In the genomic region with DNA sequence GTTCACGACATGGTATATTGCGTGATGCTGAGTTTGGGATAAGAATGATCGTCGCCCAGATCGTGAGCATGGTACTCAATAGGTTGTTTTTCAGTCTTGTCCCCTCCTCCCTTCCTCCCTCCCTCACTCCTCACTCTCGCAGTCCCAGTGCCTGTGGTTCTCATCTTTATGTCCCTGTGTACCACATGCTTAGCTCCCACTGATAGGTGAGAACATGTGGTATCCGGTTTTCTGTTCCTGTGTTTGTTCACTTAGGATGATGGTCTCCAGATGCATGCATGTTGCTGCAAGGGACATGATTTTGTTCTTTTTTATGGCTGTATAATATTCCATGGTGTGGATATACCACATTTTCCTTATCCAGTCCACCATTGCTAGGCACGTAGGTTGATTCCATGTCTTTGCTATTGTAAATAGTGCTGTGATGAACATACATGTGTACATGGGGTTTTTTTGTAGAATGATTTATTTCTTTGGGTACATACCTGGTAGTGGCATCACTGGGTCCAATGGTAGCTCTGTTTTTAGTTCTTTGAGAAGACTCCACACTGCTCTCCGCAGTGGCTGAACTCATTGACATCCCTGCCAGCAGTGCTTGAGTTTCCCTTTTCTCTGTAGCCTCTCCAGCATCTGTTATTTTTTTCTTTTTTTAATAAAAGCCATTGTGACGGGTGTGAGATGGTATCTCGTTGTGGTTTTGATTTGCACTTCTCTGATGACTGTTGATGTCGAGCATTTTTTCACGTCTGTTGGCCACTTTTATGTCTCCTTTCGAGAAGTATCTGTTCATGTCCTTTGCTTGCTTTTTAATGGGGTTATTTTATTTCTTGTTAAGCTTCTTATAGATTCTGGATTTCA, we compare ENCODE assay signal across 14 cellular contexts. TPM values are rescaled to one million over a fixed set of nuclear protein-coding genes. Genes with fewer than 3 reads are reported as not detected.
DNase-seq lines count a peak whose midpoint lies in the region; TF ChIP-seq lines count a peak whose summit lies in the region.
"Had no signal": no experiment of that assay in that cellular context is flagged by ENCODE, and none has a peak within 500 bp of the region (broad histone marks: within the 10 kb centered on the region; RNA-seq: fewer than 3 reads in every experiment).

No MANE protein-coding gene starts in this region.

- POLR2A ChIA-PET in activated CD4-positive, alpha-beta T cell treated with anti-CD3 and anti-CD28 coated beads, Interleukin-2, amount 10 ng/mL, durations not matched to agents 7 days and 5 days (lab: Charles Lee) = no interaction called here
- POLR2A ChIA-PET in CD8-positive, alpha-beta memory T cell (lab: Charles Lee) = interaction anchor here (0.5 kb wide), 1 partner anchor 14 kb away, joined by 3 read pairs; no protein-coding TSS in a partner anchor

- peaks cover 60% of the 10 kb centered on the region for H3K36me3 Mint-ChIP-seq in activated CD4-positive, alpha-beta T cell treated with anti-CD3 and anti-CD28 coated beads, Interleukin-2, amount 10 ng/mL, durations not matched to agents 7 days and 5 days (ENCODE audit: low read depth)
- peaks cover 23 to 45% (median 25%) of the 10 kb centered on the region in 3 donors for H3K36me3 Mint-ChIP-seq in CD8-positive, alpha-beta memory T cell

- H3K9me3 Mint-ChIP-seq in activated CD4-positive, alpha-beta T cell treated with anti-CD3 and anti-CD28 coated beads, Interleukin-2, amount 10 ng/mL, durations not matched to agents 7 days and 5 days = peaks cover 34% of the 10 kb centered on the region
- peaks cover 15 to 27% (median 16%) of the 10 kb centered on the region in 5 donors for H3K9me3 Mint-ChIP-seq in CD8-positive, alpha-beta memory T cell

- peaks cover 54% of the 10 kb centered on the region for H3K4me1 Mint-ChIP-seq in activated CD4-positive, alpha-beta T cell treated with anti-CD3 and anti-CD28 coated beads, Interleukin-2, amount 10 ng/mL, durations not matched to agents 7 days and 5 days
- peaks cover 71 to 84% (median 81%) of the 10 kb centered on the region in 3 donors for H3K4me1 Mint-ChIP-seq in CD8-positive, alpha-beta memory T cell

- H3K4me1 ChIP-seq in CD8-positive, alpha-beta memory T cell (ENCODE audit: insufficient read depth, low read length) = peaks cover 46% of the 10 kb centered on the region
- H3K4me1 ChIP-seq in spleen = peaks cover 0 to 22% (median 6%) of the 10 kb centered on the region in 6 donors

- no peak overlapping the region for H3K4me3 ChIP-seq in CD8-positive, alpha-beta memory T cell (ENCODE audit: low read length)
- no peak overlapping the region for H3K4me3 ChIP-seq in spleen
- H3K4me3 ChIP-seq: GM12878 had no signal

- CTCF ChIA-PET in activated CD4-positive, alpha-beta T cell treated with anti-CD3 and anti-CD28 coated beads, Interleukin-2, amount 10 ng/mL, durations not matched to agents 7 days and 5 days (lab: Charles Lee) = interaction anchor here (1.4 kb wide), 3 partner anchors 10 to 24 kb away, joined by 3 to 5 read pairs (median 4); no protein-coding TSS in a partner anchor
- CTCF ChIA-PET in CD8-positive, alpha-beta memory T cell (lab: Charles Lee) = interaction anchor here (0.6 to 1.5 kb wide), 3 partner anchors 18 to 236 kb away, joined by 3 read pairs; no protein-coding TSS in a partner anchor

- H3K27me3 Mint-ChIP-seq in activated CD4-positive, alpha-beta T cell treated with anti-CD3 and anti-CD28 coated beads, Interleukin-2, amount 10 ng/mL, durations not matched to agents 7 days and 5 days = no peaks in the 10 kb centered on the region
- H3K27me3 Mint-ChIP-seq in CD8-positive, alpha-beta memory T cell = peaks cover 0 to 4% of the 10 kb centered on the region in 2 donors

- peak; percentile 19 for DNase-seq in activated CD4-positive, alpha-beta T cell treated with anti-CD3 and anti-CD28 coated beads, Interleukin-2, amount 10 ng/mL, durations not matched to agents 7 days and 5 days
- no peak for DNase-seq in activated CD4-positive, alpha-beta T cell treated with anti-CD3 and anti-CD28 coated beads, Interleukin-2, amount 50 U/mL, for 48 hours
- peak in 4 of 5 donors; percentile 27 to 78 (median 56) for DNase-seq in CD8-positive, alpha-beta memory T cell
- DNase-seq in T-helper 9 cell (peak; percentile 21), mesenteric fat pad (ENCODE audit: low spot score) (peak; percentile 5), spleen (no peak), HK-2 (ENCODE audit: unreplicated experiment) (no peak), AG08396 (ENCODE audit: low spot score) (no peak)
- DNase-seq: activated CD4-positive, alpha-beta T cell treated with anti-CD3 and anti-CD28 coated beads for 4 hours; brain microvascular endothelial cell; H7; kidney; NCI-H146 had no signal

- WGBS in spleen, 5 donors = 77 to 85% (median 84%) methylated on average over 13 to 14 of the region's 14 CpGs

- peak overlapping the region; percentile 78 for H3K27ac Mint-ChIP-seq in activated CD4-positive, alpha-beta T cell treated with anti-CD3 and anti-CD28 coated beads, Interleukin-2, amount 10 ng/mL, durations not matched to agents 7 days and 5 days
- peak overlapping the region; percentile 81 to 97 (median 94) for H3K27ac Mint-ChIP-seq in CD8-positive, alpha-beta memory T cell

- intact Hi-C loops in spleen (cut with DNase I; ENCODE audit: low total_unique reads) = loop anchor here (10.0 kb wide), 1 partner anchor 45 kb away; the partner anchor contains the start of genes ALG12 and CRELD2

- H3K4me3 Mint-ChIP-seq in activated CD4-positive, alpha-beta T cell treated with anti-CD3 and anti-CD28 coated beads, Interleukin-2, amount 10 ng/mL, durations not matched to agents 7 days and 5 days = no peak overlapping the region
- peak overlapping the region; percentile 41 to 87 (median 70) for H3K4me3 Mint-ChIP-seq in CD8-positive, alpha-beta memory T cell

- H3K36me3 ChIP-seq in CD8-positive, alpha-beta memory T cell (ENCODE audit: insufficient read depth, low read length) = no peaks in the 10 kb centered on the region
- peaks cover 0 to 38% (median 0%) of the 10 kb centered on the region in 6 donors for H3K36me3 ChIP-seq in spleen
- H3K36me3 ChIP-seq: brain microvascular endothelial cell had no signal

- H3K27ac ChIP-seq in CD8-positive, alpha-beta memory T cell (ENCODE audit: low read depth, low read length) = no peak overlapping the region
- peak overlapping the region in 4 of 8 donors; percentile 9 to 50 (median 44) for H3K27ac ChIP-seq in spleen
- H3K27ac ChIP-seq: brain microvascular endothelial cell had no signal

- TF ChIP-seq POLR2A in spleen (IDR thresholded peaks at IDR 0.05) = no peak

- no peaks in the 10 kb centered on the region for H3K27me3 ChIP-seq in CD8-positive, alpha-beta memory T cell (ENCODE audit: insufficient read depth, low read length, poor library complexity, severe bottlenecking)
- no peaks in the 10 kb centered on the region for H3K27me3 ChIP-seq in spleen (replicated peaks in 1 of 7)
- H3K27me3 ChIP-seq: brain microvascular endothelial cell had no signal

- peaks cover 4% of the 10 kb centered on the region for H3K9me3 ChIP-seq in CD8-positive, alpha-beta memory T cell (ENCODE audit: low read length)
- H3K9me3 ChIP-seq in spleen = peaks cover 0 to 40% (median 37%) of the 10 kb centered on the region in 8 donors

- TF ChIP-seq CTCF in spleen (IDR thresholded peaks at IDR 0.05 in 8 of 11, conservative IDR thresholded peaks at IDR 0.05 in 3 of 11) = no peak

RNA-seq across cellular contexts. Expression of gene ZBED4, which starts 16.4 kb away (rescaled TPM):
- 10 to 100 TPM; 20.0 to 20.8 TPM for total RNA-seq in activated CD4-positive, alpha-beta T cell treated with anti-CD3 and anti-CD28 coated beads, Interleukin-2, amount 10 ng/mL, durations not matched to agents 7 days and 5 days
- total RNA-seq in CD8-positive, alpha-beta memory T cell = 10 to 100 TPM; 24.2 to 24.3 TPM
- 11.1 TPM for polyA plus RNA-seq in CD8-positive, alpha-beta memory T cell
- total RNA-seq in mesenteric fat pad = 10.4 TPM
- 10 to 100 TPM; 10.1 to 23.2 (median 16.1) TPM for total RNA-seq in spleen
- polyA plus RNA-seq in spleen = 1 to 10 TPM; 2.9 to 5.3 (median 3.5) TPM

RNA-seq across cellular contexts. Expression of gene BRD1, which starts 42.4 kb away (rescaled TPM):
- total RNA-seq in activated CD4-positive, alpha-beta T cell treated with anti-CD3 and anti-CD28 coated beads, Interleukin-2, amount 10 ng/mL, durations not matched to agents 7 days and 5 days = 10 to 100 TPM; 46.9 to 49.2 TPM
- 10 to 100 TPM; 32.9 to 35.1 TPM for total RNA-seq in CD8-positive, alpha-beta memory T cell
- polyA plus RNA-seq in CD8-positive, alpha-beta memory T cell = 4.9 TPM
- 25.0 TPM for total RNA-seq in mesenteric fat pad
- 10 to 100 TPM; 35.3 to 59.6 (median 46.9) TPM for total RNA-seq in spleen
- polyA plus RNA-seq in spleen = 10 to 100 TPM; 14.2 to 23.1 (median 17.6) TPM

RNA-seq across cellular contexts. Expression of gene ALG12, which starts 48.2 kb away (rescaled TPM):
- total RNA-seq in activated CD4-positive, alpha-beta T cell treated with anti-CD3 and anti-CD28 coated beads, Interleukin-2, amount 10 ng/mL, durations not matched to agents 7 days and 5 days = 10 to 100 TPM; 21.4 to 28.5 TPM
- total RNA-seq in CD8-positive, alpha-beta memory T cell = 10 to 100 TPM; 21.0 TPM
- 21.8 TPM for polyA plus RNA-seq in CD8-positive, alpha-beta memory T cell
- total RNA-seq in mesenteric fat pad (12.5 TPM), spleen (10 to 100 TPM; 10.2 to 20.1 (median 13.3) TPM)
- polyA plus RNA-seq in spleen = 1 to 10 TPM; 5.7 to 7.1 (median 5.9) TPM

RNA-seq across cellular contexts. Expression of gene CRELD2, which starts 48.4 kb away (rescaled TPM):
- 10 to 100 TPM; 42.4 to 47.9 TPM for total RNA-seq in activated CD4-positive, alpha-beta T cell treated with anti-CD3 and anti-CD28 coated beads, Interleukin-2, amount 10 ng/mL, durations not matched to agents 7 days and 5 days
- total RNA-seq in CD8-positive, alpha-beta memory T cell = 10 to 100 TPM; 49.4 to 50.7 TPM
- polyA plus RNA-seq in CD8-positive, alpha-beta memory T cell = 53.2 TPM
- 36.5 TPM for total RNA-seq in mesenteric fat pad
- 10 to 100 TPM; 23.2 to 46.3 (median 38.1) TPM for total RNA-seq in spleen
- polyA plus RNA-seq in spleen = 10 to 100 TPM; 16.2 to 26.3 (median 18.3) TPM

Comparison
In these comparisons a context has a peak if more than half of its experiments do, and no peak if none do; other contexts are left out.
1. DNase-seq: peak in activated CD4-positive, alpha-beta T cell treated with anti-CD3 and anti-CD28 coated beads, Interleukin-2, amount 10 ng/mL, durations not matched to agents 7 days and 5 days (single experiment), CD8-positive, alpha-beta memory T cell (4 of 5), T-helper 9 cell (single experiment) and mesenteric fat pad (single experiment); none in activated CD4-positive, alpha-beta T cell treated with anti-CD3 and anti-CD28 coated beads, Interleukin-2, amount 50 U/mL, for 48 hours (0 of 2), spleen (single experiment), HK-2 (single experiment) and AG08396 (single experiment).